7 cellular contexts compared by ENCODE assay signal in genomic region chr19:52028780-52029123, GRCh38. TPM values are rescaled to one million over a fixed set of nuclear protein-coding genes. Genes with fewer than 3 reads are reported as not detected.
DNase-seq lines count a peak whose midpoint lies in the region; ATAC-seq, FAIRE-seq and TF ChIP-seq lines count a peak whose summit lies in the region.

No MANE protein-coding gene starts in this region.

- H3K9ac ChIP-seq in skeletal muscle tissue (ENCODE audit: low read depth in 1 of 3, low read length in 3 of 3) = peak overlapping the region; percentile 96 to 98 (median 97)

- H3K27me3 ChIP-seq in skeletal muscle tissue (ENCODE audit: control insufficient read depth in 3 of 3, insufficient read depth in 3 of 3, low read length in 3 of 3) = no peaks in the 10 kb centered on the region

- no peak for FAIRE-seq in D721Med (lab: Jason Lieb, UNC)

- peak overlapping the region; percentile 94 for H3K27ac ChIP-seq in skeletal muscle tissue (ENCODE audit: low read depth, low read length)

- TF ChIP-seq CTCF in WI38 (IDR thresholded peaks at IDR 0.05; ENCODE audit: low read depth, low read length) (no peak), D721Med (IDR thresholded peaks at IDR 0.05; ENCODE audit: insufficient read depth, missing control alignments) (no peak)

- peak overlapping the region; percentile 92 for H3K4me3 ChIP-seq in WI38 (ENCODE audit: low read depth, low read length)
- H3K4me3 ChIP-seq in skeletal muscle tissue (ENCODE audit: low read length in 3 of 3) = peak overlapping the region; percentile 95 to 99 (median 96)

- DNase-seq in left cardiac atrium (no peak), D721Med (ENCODE audit: insufficient read length, low spot score) (no peak)
- DNase-seq in effector CD8-positive, alpha-beta T cell (lab: John Stamatoyannopoulos, UW) = no peak

- intact Hi-C loops in left cardiac atrium (cut with DNase I) = no loop called here

- H3K9me3 ChIP-seq in skeletal muscle tissue (ENCODE audit: control insufficient read depth in 3 of 3, low read length in 3 of 3) = peaks cover 9 to 25% (median 18%) of the 10 kb centered on the region in 3 donors

- ATAC-seq in GM18870 (IDR thresholded peaks at IDR 0.05; ENCODE audit: unreplicated experiment) (peak; percentile 24), HG02981 (IDR thresholded peaks at IDR 0.05; ENCODE audit: unreplicated experiment) (peak; percentile 19), left cardiac atrium (peak; percentile 15 to 45)

- peaks cover 0 to 18% (median 6%) of the 10 kb centered on the region in 3 donors for H3K4me1 ChIP-seq in skeletal muscle tissue (ENCODE audit: control insufficient read depth in 3 of 3, insufficient read depth in 3 of 3, low read length in 3 of 3)

- peaks cover 22 to 36% (median 30%) of the 10 kb centered on the region in 3 donors for H3K36me3 ChIP-seq in skeletal muscle tissue (ENCODE audit: control insufficient read depth in 3 of 3, insufficient read depth in 3 of 3, low read length in 3 of 3)

RNA-seq across cellular contexts. Expression of gene ZNF614, which starts 0.6 kb away (rescaled TPM):
- 1 to 10 TPM; 6.8 to 9.4 TPM for total RNA-seq in left cardiac atrium
- 7.8 TPM for total RNA-seq in skeletal muscle tissue

RNA-seq across cellular contexts. Expression of gene ZNF432, which starts 19.9 kb away (rescaled TPM):
- 10 to 100 TPM in 1 of 2 donors, 1 to 10 TPM in 1; 8.5 to 10.7 TPM for total RNA-seq in left cardiac atrium
- 11.5 TPM for total RNA-seq in skeletal muscle tissue

RNA-seq across cellular contexts. Expression of gene ZNF615, which starts 20.7 kb away (rescaled TPM):
- total RNA-seq in left cardiac atrium (10 to 100 TPM in 1 of 2 donors, 1 to 10 TPM in 1; 9.8 to 10.0 TPM), skeletal muscle tissue (8.4 TPM)

RNA-seq across cellular contexts. Expression of gene ZNF350, which starts 42.1 kb away (rescaled TPM):
- total RNA-seq in left cardiac atrium (1 to 10 TPM; 7.2 to 7.5 TPM), skeletal muscle tissue (10.4 TPM)
